Comparison of ENCODE assay signal across 11 cellular contexts in the genomic region with DNA sequence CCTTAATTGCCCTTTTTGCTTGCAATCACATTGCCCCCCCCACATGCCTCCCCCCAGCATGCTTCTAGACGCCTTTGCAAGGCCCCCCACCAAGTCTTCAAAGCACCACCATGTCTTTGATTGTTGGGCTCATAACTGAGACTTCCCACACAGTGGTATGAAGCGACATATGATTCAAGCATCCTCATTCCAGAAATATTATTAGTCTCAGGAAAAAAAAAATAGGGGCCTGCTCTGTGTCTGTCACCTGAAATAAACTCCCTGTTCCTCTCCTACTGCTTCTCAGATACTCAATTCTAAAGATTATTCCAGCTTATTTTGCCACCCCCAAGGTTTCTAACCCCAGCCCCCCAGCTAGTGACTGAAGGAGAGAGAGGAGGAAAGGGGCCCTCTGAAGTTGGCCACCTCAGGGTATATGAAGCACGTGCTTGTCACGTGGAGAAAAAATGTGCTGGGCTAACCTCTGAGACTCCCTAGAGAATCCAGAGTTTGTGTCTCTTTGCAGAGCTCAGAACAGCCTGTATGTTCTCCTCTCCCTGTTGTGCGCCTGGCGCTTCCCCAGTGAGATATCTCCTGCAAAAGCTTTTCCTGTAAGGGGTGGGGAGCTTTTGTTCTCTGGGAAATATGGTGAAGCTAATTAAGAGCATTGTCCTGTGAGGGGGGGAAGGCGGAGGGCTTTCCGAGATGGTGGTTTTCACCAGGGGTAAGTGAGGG. TPM values are rescaled to one million over a fixed set of nuclear protein-coding genes. Genes with fewer than 3 reads are reported as not detected.
DNase-seq lines count a peak whose midpoint lies in the region; ATAC-seq and TF ChIP-seq lines count a peak whose summit lies in the region.
"Had no signal": no experiment of that assay in that cellular context is flagged by ENCODE, and none has a peak within 500 bp of the region (broad histone marks: within the 10 kb centered on the region; RNA-seq: fewer than 3 reads in every experiment).

No MANE protein-coding gene starts in this region.

- TF ChIP-seq EP300 in gastroesophageal sphincter (IDR thresholded peaks at IDR 0.05), result no peak

- no peaks in the 10 kb centered on the region for H3K9me3 ChIP-seq in gastroesophageal sphincter
- no peaks in the 10 kb centered on the region for H3K9me3 ChIP-seq in parathyroid adenoma (ENCODE audit: control insufficient read depth, low read length)

- no peak overlapping the region for H3K4me2 ChIP-seq in parathyroid adenoma (ENCODE audit: low read length)

- DNase-seq in Daoy (ENCODE audit: low read depth) (peak; percentile 14), UCSD-AML1 (lab: John Stamatoyannopoulos, UW; ENCODE audit: unreplicated experiment) (peak; percentile 52), mesenteric fat pad (ENCODE audit: low spot score) (no peak), NCI-H187 (lab: John Stamatoyannopoulos, UW) (no peak), T-helper 2 cell (no peak), NCI-H1930 (lab: John Stamatoyannopoulos, UW) (no peak)
- DNase-seq: DMS79, NCI-H524 had no signal

- no peaks in the 10 kb centered on the region for H3K27me3 ChIP-seq in gastroesophageal sphincter
- no peaks in the 10 kb centered on the region for H3K27me3 ChIP-seq in parathyroid adenoma (ENCODE audit: control insufficient read depth, insufficient read depth, low read length)

- H3K36me3 ChIP-seq in gastroesophageal sphincter (no peaks in the 10 kb centered on the region), parathyroid adenoma (ENCODE audit: control insufficient read depth, insufficient read depth, low read length) (no peaks in the 10 kb centered on the region)

- H3K9ac ChIP-seq in parathyroid adenoma, result no peak overlapping the region

- H3K79me2 ChIP-seq in parathyroid adenoma, result no peaks in the 10 kb centered on the region

- 0 to 37% methylated on average over 2 to 8 of the region's 8 CpGs for WGBS in gastroesophageal sphincter (ENCODE audit: low coverage in 1 of 2), 2 donors

- no peak for TF ChIP-seq POLR2A in gastroesophageal sphincter (IDR thresholded peaks at IDR 0.05)

- peak; percentile 74 for ATAC-seq in gastroesophageal sphincter

- H3K4me1 ChIP-seq in gastroesophageal sphincter, result peaks cover 0 to 37% (median 12%) of the 10 kb centered on the region in 3 donors
- no peaks in the 10 kb centered on the region for H3K4me1 ChIP-seq in parathyroid adenoma

- H3K4me3 ChIP-seq in gastroesophageal sphincter (no peak overlapping the region), parathyroid adenoma (ENCODE audit: low read depth, low read length) (no peak overlapping the region)

- no peak overlapping the region for H2AFZ ChIP-seq in parathyroid adenoma

- no peak for TF ChIP-seq CTCF in gastroesophageal sphincter (IDR thresholded peaks at IDR 0.05)
- TF ChIP-seq CTCF in parathyroid adenoma (IDR thresholded peaks at IDR 0.05), result no peak

- peak overlapping the region in 3 of 4 donors; percentile 53 to 62 (median 62) for H3K27ac ChIP-seq in gastroesophageal sphincter
- H3K27ac ChIP-seq in parathyroid adenoma, result peak overlapping the region; percentile 80

RNA-seq across cellular contexts. Expression of gene RASAL2, which starts 35.9 kb away (rescaled TPM):
- total RNA-seq in Daoy (2014; rRNA removed; shearing (Covaris generic)), result 6.2 and 12.2 TPM in 2 replicates
- total RNA-seq in gastroesophageal sphincter (10 to 100 TPM; 17.0 to 27.4 (median 20.2) TPM), mesenteric fat pad (17.3 TPM)
- total RNA-seq: activated T-helper 1 cell treated with anti-CD3 and anti-CD28 coated beads, Interleukin-12 subunit alpha, Interleukin-12 subunit beta, Interleukin-2, Interleukin-4 antibody, amounts not matched to agents 30 ng/mL and 10 ng/mL and 1 ng/mL, durations not matched to agents 14 hours and 24 hours and 36 hours had no signal

Comparison
In these comparisons a context has a peak if more than half of its experiments do, and no peak if none do; other contexts are left out.
1. DNase-seq: peak in Daoy (single experiment) and UCSD-AML1 (single experiment); none in mesenteric fat pad (single experiment), NCI-H187 (0 of 2), T-helper 2 cell (0 of 5) and NCI-H1930 (0 of 2).